Comparison of ENCODE assay signal across 18 cellular contexts in genomic region chr2:156309106-156309505, GRCh38. TPM values are rescaled to one million over a fixed set of nuclear protein-coding genes. Genes with fewer than 3 reads are reported as not detected.
DNase-seq lines count a peak whose midpoint lies in the region; ATAC-seq and TF ChIP-seq lines count a peak whose summit lies in the region.
"Had no signal": no experiment of that assay in that cellular context is flagged by ENCODE, and none has a peak within 500 bp of the region (broad histone marks: within the 10 kb centered on the region; RNA-seq: fewer than 3 reads in every experiment).

No MANE protein-coding gene starts in this region.

- ATAC-seq in GM18858 (IDR thresholded peaks at IDR 0.05; ENCODE audit: unreplicated experiment) (peak; percentile 70), GM21447 (IDR thresholded peaks at IDR 0.05; ENCODE audit: unreplicated experiment) (peak; percentile 83), HG03139 (IDR thresholded peaks at IDR 0.05; ENCODE audit: unreplicated experiment) (peak; percentile 65)
- ATAC-seq: heart left ventricle, Right ventricle myocardium inferior had no signal

- H3K36me3 ChIP-seq in transverse colon: no peaks in the 10 kb centered on the region
- H3K36me3 ChIP-seq: brain microvascular endothelial cell, heart left ventricle, neutrophil, WERI-Rb-1 had no signal

- POLR2A ChIA-PET in GM10248 (lab: Yijun Ruan, JAX): no interaction called here

- H3K27ac ChIP-seq in transverse colon: no peak overlapping the region
- H3K27ac ChIP-seq: brain microvascular endothelial cell, C4-2B, heart left ventricle, HL-60, neutrophil, WERI-Rb-1 had no signal

- in situ Hi-C loops in transverse colon (cut with MboI; ENCODE audit: low pct_ligation_motif_present in 1 of 4, low pct_unique_long_range_greater_than_20kb in 1 of 4, low sequenced_read_pairs in 3 of 4): no loop called here

- no peaks in the 10 kb centered on the region for H3K4me1 ChIP-seq in transverse colon
- H3K4me1 ChIP-seq: heart left ventricle had no signal

- no peak for TF ChIP-seq EP300 in transverse colon (IDR thresholded peaks at IDR 0.05; ENCODE audit: low read depth)

- no peak for TF ChIP-seq POLR2A in transverse colon (IDR thresholded peaks at IDR 0.05)

- H3K9me3 ChIP-seq in transverse colon: no peaks in the 10 kb centered on the region
- H3K9me3 ChIP-seq: heart left ventricle, neutrophil had no signal

- intact Hi-C loops in transverse colon (cut with DNase I; ENCODE audit: low total_unique reads): no loop called here

- peak; percentile 12 for DNase-seq in UCSD-AML1 (lab: John Stamatoyannopoulos, UW; ENCODE audit: unreplicated experiment)
- no peak for DNase-seq in transverse colon
- DNase-seq in GM10248 (ENCODE audit: extremely low spot score): no peak
- DNase-seq in islet precursor cell: no peak
- no peak for DNase-seq in GM03348 (ENCODE audit: low spot score)
- DNase-seq: activated T-cell treated with anti-CD3 and anti-CD28 coated beads, Interleukin-2, amount 50 U/mL, for 48 hours; brain microvascular endothelial cell; GF-D8; heart left ventricle; WERI-Rb-1 had no signal

- peaks cover 3% of the 10 kb centered on the region for H3K27me3 ChIP-seq in transverse colon
- H3K27me3 ChIP-seq: brain microvascular endothelial cell had no signal

- no peak overlapping the region for H3K4me3 ChIP-seq in transverse colon
- H3K4me3 ChIP-seq: heart left ventricle, smooth muscle cell had no signal

- CTCF ChIA-PET in GM10248 (lab: Yijun Ruan, JAX): no interaction called here

- TF ChIP-seq CTCF in transverse colon (IDR thresholded peaks at IDR 0.05): no peak
- TF ChIP-seq CTCF in GM10248 (IDR thresholded peaks at IDR 0.05; ENCODE audit: control extremely low read depth, extremely low read depth, low read depth, missing control alignments): no peak

RNA-seq across cellular contexts. Expression of gene NR4A2, which starts 23.4 kb away (rescaled TPM):
- total RNA-seq in transverse colon: 1 to 10 TPM; 2.9 to 7.4 (median 4.1) TPM
